ENCODE assay signal across 22 cellular contexts in genomic region chr14:52154992-52155655, GRCh38.
A peak's percentile ranks its signal among the peaks of the same experiment; 100 is the strongest.
DNase-seq lines count a peak whose midpoint lies in the region; ATAC-seq and TF ChIP-seq lines count a peak whose summit lies in the region.
"Had no signal": no experiment of that assay in that cellular context is flagged by ENCODE, and none has a peak within 500 bp of the region (broad histone marks: within the 10 kb centered on the region; RNA-seq: fewer than 3 reads in every experiment).

No MANE protein-coding gene starts in this region.

- intact Hi-C loops in activated CD4-positive, alpha-beta T cell treated with anti-CD3 and anti-CD28 coated beads for 36 hours (cut with DNase I, micrococcal nuclease): no loop called here

- no peak for TF ChIP-seq CTCF in progenitor cell of endocrine pancreas (IDR thresholded peaks at IDR 0.05; ENCODE audit: unreplicated experiment)

- no peaks in the 10 kb centered on the region for H3K9me3 Mint-ChIP-seq in activated CD4-positive, alpha-beta T cell treated with anti-CD3 and anti-CD28 coated beads for 36 hours (ENCODE audit: low read depth)
- H3K9me3 Mint-ChIP-seq in T-cell: peaks cover 0 to 4% (median 0%) of the 10 kb centered on the region in 3 donors
- H3K9me3 Mint-ChIP-seq in naive thymus-derived CD8-positive, alpha-beta T cell: peaks cover 0 to 5% (median 0%) of the 10 kb centered on the region in 9 donors
- H3K9me3 Mint-ChIP-seq in progenitor cell of endocrine pancreas (ENCODE audit: low read depth): peaks cover 6% of the 10 kb centered on the region

- H3K27ac Mint-ChIP-seq in activated CD4-positive, alpha-beta T cell treated with anti-CD3 and anti-CD28 coated beads for 36 hours: no peak overlapping the region
- H3K27ac Mint-ChIP-seq in T-cell: peak overlapping the region; percentile 61 to 76
- H3K27ac Mint-ChIP-seq in naive thymus-derived CD8-positive, alpha-beta T cell: peak overlapping the region in 8 of 10 donors; percentile 36 to 91 (median 80)
- no peak overlapping the region for H3K27ac Mint-ChIP-seq in progenitor cell of endocrine pancreas
- H3K27ac Mint-ChIP-seq: activated T-helper 2 cell treated with anti-CD3 and anti-CD28 coated beads, Interferon-gamma antibody, Interleukin-2, Interleukin-4, amounts not matched to agents 10 μg/mL and 5 μg/mL and 100 μg/mL, durations not matched to agents 14 hours and 24 hours and 36 hours had no signal

- CTCF ChIA-PET in activated CD4-positive, alpha-beta T cell treated with anti-CD3 and anti-CD28 coated beads for 36 hours (lab: Charles Lee): interaction anchor here (0.7 to 1.0 kb wide), 2 partner anchors 80 to 110 kb away, joined by 3 read pairs; no protein-coding TSS in a partner anchor
- CTCF ChIA-PET in T-cell (lab: Charles Lee): interaction anchor here in 1 of 2 donors (0.6 kb wide), 1 partner anchor 40 kb away, joined by 3 read pairs; no protein-coding TSS in a partner anchor

- no peak for DNase-seq in activated CD4-positive, alpha-beta T cell treated with anti-CD3 and anti-CD28 coated beads for 36 hours
- DNase-seq in activated CD4-positive, alpha-beta T cell treated with anti-CD3 and anti-CD28 coated beads, Interleukin-2, amount 50 U/mL, for 48 hours: no peak
- peak in 2 of 34 experiments; percentile 14 for DNase-seq in T-cell
- peak in 2 of 10 donors; percentile 13 to 20 for DNase-seq in naive thymus-derived CD8-positive, alpha-beta T cell
- no peak for DNase-seq in NCI-H2107 treated with DMSO at 0.1 percent for 48 hours (lab: John Stamatoyannopoulos, UW; ENCODE audit: unreplicated experiment)
- DNase-seq in progenitor cell of endocrine pancreas (ENCODE audit: low spot score, unreplicated experiment): no peak
- DNase-seq: activated CD4-positive, alpha-beta T cell treated with anti-CD3 and anti-CD28 coated beads, Interleukin-2, amount 50 U/mL, for 4 hours; AML-193; caudate nucleus; COR-L47; IMR-90; lower lobe of right lung; MG63; NCI-H1436 treated with DMSO at 0.1 percent for 48 hours; NCI-H2171 treated with DMSO at 0.1 percent for 48 hours; NCI-H748 treated with DMSO at 0.1 percent for 48 hours; Right ventricle myocardium superior; stimulated activated CD4-positive, alpha-beta T cell treated with anti-CD3 and anti-CD28 coated beads, Interleukin-4, amount 100 ng/mL, for 1 hour; upper lobe of right lung had no signal

- peak; percentile 65 for ATAC-seq in activated CD4-positive, alpha-beta T cell treated with anti-CD3 and anti-CD28 coated beads for 36 hours
- ATAC-seq in GM19328 (IDR thresholded peaks at IDR 0.05; ENCODE audit: unreplicated experiment) (peak; percentile 70), T-cell (replicated peaks in 1 of 4) (peak in 3 of 4 experiments; percentile 51 to 66 (median 57)), HG03439 (IDR thresholded peaks at IDR 0.05; ENCODE audit: unreplicated experiment) (no peak)
- peak in 1 of 2 donors; percentile 57 for ATAC-seq in naive thymus-derived CD8-positive, alpha-beta T cell
- ATAC-seq: lower lobe of right lung, upper lobe of right lung had no signal

- H3K36me3 Mint-ChIP-seq in activated CD4-positive, alpha-beta T cell treated with anti-CD3 and anti-CD28 coated beads for 36 hours (ENCODE audit: low read depth): no peaks in the 10 kb centered on the region
- H3K36me3 Mint-ChIP-seq in T-cell: no peaks in the 10 kb centered on the region
- peaks cover 0 to 2% (median 0%) of the 10 kb centered on the region in 3 donors for H3K36me3 Mint-ChIP-seq in naive thymus-derived CD8-positive, alpha-beta T cell
- no peaks in the 10 kb centered on the region for H3K36me3 Mint-ChIP-seq in progenitor cell of endocrine pancreas (ENCODE audit: insufficient read depth)

- no peak overlapping the region for H3K4me3 Mint-ChIP-seq in activated CD4-positive, alpha-beta T cell treated with anti-CD3 and anti-CD28 coated beads for 36 hours
- H3K4me3 Mint-ChIP-seq in T-cell: peak overlapping the region in 1 of 3 donors; percentile 68
- peak overlapping the region in 9 of 10 donors; percentile 9 to 74 (median 64) for H3K4me3 Mint-ChIP-seq in naive thymus-derived CD8-positive, alpha-beta T cell
- no peak overlapping the region for H3K4me3 Mint-ChIP-seq in progenitor cell of endocrine pancreas (ENCODE audit: low read depth)

- H3K27me3 Mint-ChIP-seq in activated CD4-positive, alpha-beta T cell treated with anti-CD3 and anti-CD28 coated beads for 36 hours: no peaks in the 10 kb centered on the region
- H3K27me3 Mint-ChIP-seq in T-cell: no peaks in the 10 kb centered on the region
- H3K27me3 Mint-ChIP-seq in naive thymus-derived CD8-positive, alpha-beta T cell: peaks cover 0 to 2% (median 0%) of the 10 kb centered on the region in 5 donors
- peaks cover 11% of the 10 kb centered on the region for H3K27me3 Mint-ChIP-seq in progenitor cell of endocrine pancreas

- H3K4me1 Mint-ChIP-seq in activated CD4-positive, alpha-beta T cell treated with anti-CD3 and anti-CD28 coated beads for 36 hours: peaks cover 16% of the 10 kb centered on the region
- H3K4me1 Mint-ChIP-seq in T-cell (peaks cover 25 to 58% (median 39%) of the 10 kb centered on the region in 3 donors), progenitor cell of endocrine pancreas (ENCODE audit: low read depth) (peaks cover 3% of the 10 kb centered on the region)
- peaks cover 41 to 65% (median 57%) of the 10 kb centered on the region in 4 donors for H3K4me1 Mint-ChIP-seq in naive thymus-derived CD8-positive, alpha-beta T cell

- POLR2A ChIA-PET in activated CD4-positive, alpha-beta T cell treated with anti-CD3 and anti-CD28 coated beads for 36 hours (lab: Charles Lee): no interaction called here
- POLR2A ChIA-PET in T-cell (lab: Charles Lee): interaction anchor here in 1 of 2 donors (0.7 kb wide), 1 partner anchor 17 kb away, joined by 3 read pairs; no protein-coding TSS in a partner anchor
- POLR2A ChIA-PET in naive thymus-derived CD8-positive, alpha-beta T cell (lab: Charles Lee): no interaction called here

Comparison
In these comparisons a context has a peak if more than half of its experiments do, and no peak if none do; other contexts are left out.
1. H3K27ac Mint-ChIP-seq: peak in T-cell (2 of 2) and naive thymus-derived CD8-positive, alpha-beta T cell (8 of 10); none in activated CD4-positive, alpha-beta T cell treated with anti-CD3 and anti-CD28 coated beads for 36 hours (single experiment) and progenitor cell of endocrine pancreas (single experiment).
2. H3K4me3 Mint-ChIP-seq: peak in naive thymus-derived CD8-positive, alpha-beta T cell (9 of 10); none in activated CD4-positive, alpha-beta T cell treated with anti-CD3 and anti-CD28 coated beads for 36 hours (single experiment) and progenitor cell of endocrine pancreas (single experiment).